ENCODE assay signal across 24 cellular contexts in genomic region chr19:28486934-28487333, GRCh38.
"Had no signal": no experiment of that assay in that cellular context is flagged by ENCODE, and none has a peak within 500 bp of the region (broad histone marks: within the 10 kb centered on the region; RNA-seq: fewer than 3 reads in every experiment).

No MANE protein-coding gene starts in this region.

- H3K4me2 ChIP-seq: smooth muscle cell had no signal

- H3K4me1 Mint-ChIP-seq: stimulated activated effector memory CD8-positive, alpha-beta T cell treated with anti-CD3 and anti-CD28 coated beads, Interleukin-12 subunit alpha, Interleukin-12 subunit beta, amount 100 ng/mL, for 72 hours had no signal

- DNase-seq: colonic mucosa; dermis blood vessel endothelial cell; effector CD4-positive, alpha-beta T cell; endodermal cell; erythroblast; foreskin keratinocyte; kidney; left cardiac atrium; left ventricle myocardium superior; mesenchymal stem cell; midbrain; naive B cell; occipital lobe; pancreas; right cardiac atrium; stimulated activated CD4-positive, alpha-beta T cell treated with anti-CD3 and anti-CD28 coated beads, Interleukin-4, amount 100 ng/mL, for 1 hour; stimulated activated CD8-positive, alpha-beta memory T cell treated with anti-CD3 and anti-CD28 coated beads, Interleukin-4, amount 100 ng/mL, for 48 hours; transverse colon had no signal

- H3K9me3 Mint-ChIP-seq: endodermal cell; nephron; stimulated activated effector memory CD8-positive, alpha-beta T cell treated with anti-CD3 and anti-CD28 coated beads, Interleukin-12 subunit alpha, Interleukin-12 subunit beta, amount 100 ng/mL, for 72 hours; stimulated activated naive CD8-positive, alpha-beta T cell treated with anti-CD3 and anti-CD28 coated beads, Interleukin-15, Interleukin-2, amounts not matched to agents 100 ng/mL and 50 ng/mL, for 24 hours had no signal

- H3K4me3 Mint-ChIP-seq: endodermal cell; nephron; stimulated activated effector memory CD8-positive, alpha-beta T cell treated with anti-CD3 and anti-CD28 coated beads, Interleukin-12 subunit alpha, Interleukin-12 subunit beta, amount 100 ng/mL, for 72 hours; stimulated activated naive CD8-positive, alpha-beta T cell treated with anti-CD3 and anti-CD28 coated beads, Interleukin-15, Interleukin-2, amounts not matched to agents 100 ng/mL and 50 ng/mL, for 24 hours had no signal

- H3K36me3 Mint-ChIP-seq: naive B cell; stimulated activated effector memory CD8-positive, alpha-beta T cell treated with anti-CD3 and anti-CD28 coated beads, Interleukin-12 subunit alpha, Interleukin-12 subunit beta, amount 100 ng/mL, for 72 hours had no signal

- H3K27ac ChIP-seq: colonic mucosa, foreskin keratinocyte, pancreas had no signal

- H3K36me3 ChIP-seq: colonic mucosa, pancreas, transverse colon had no signal

- H3K4me1 ChIP-seq: colonic mucosa, pancreas had no signal

- H3K27me3 Mint-ChIP-seq: naive B cell; stimulated activated naive CD8-positive, alpha-beta T cell treated with anti-CD3 and anti-CD28 coated beads, Interleukin-15, Interleukin-2, amounts not matched to agents 100 ng/mL and 50 ng/mL, for 24 hours had no signal

- H3K4me3 ChIP-seq: colonic mucosa, lung, pancreas, smooth muscle cell, transverse colon had no signal

- ATAC-seq: foreskin keratinocyte; left cardiac atrium; left ventricle myocardium superior; pancreas; right cardiac atrium; stimulated activated effector memory CD8-positive, alpha-beta T cell treated with anti-CD3 and anti-CD28 coated beads, Interleukin-12 subunit alpha, Interleukin-12 subunit beta, amount 100 ng/mL, for 72 hours had no signal

- H3K9me3 ChIP-seq: colonic mucosa, pancreas, transverse colon had no signal

- H3K27me3 ChIP-seq: colonic mucosa, foreskin keratinocyte, pancreas, transverse colon had no signal

- H3K27ac Mint-ChIP-seq: endodermal cell; nephron; progenitor cell of endocrine pancreas; stimulated activated effector memory CD8-positive, alpha-beta T cell treated with anti-CD3 and anti-CD28 coated beads, Interleukin-12 subunit alpha, Interleukin-12 subunit beta, amount 100 ng/mL, for 72 hours; stimulated activated naive CD8-positive, alpha-beta T cell treated with anti-CD3 and anti-CD28 coated beads, Interleukin-15, Interleukin-2, amounts not matched to agents 100 ng/mL and 50 ng/mL, for 24 hours had no signal
